ENCODE assay signal across 1 cellular context in the genomic region with DNA sequence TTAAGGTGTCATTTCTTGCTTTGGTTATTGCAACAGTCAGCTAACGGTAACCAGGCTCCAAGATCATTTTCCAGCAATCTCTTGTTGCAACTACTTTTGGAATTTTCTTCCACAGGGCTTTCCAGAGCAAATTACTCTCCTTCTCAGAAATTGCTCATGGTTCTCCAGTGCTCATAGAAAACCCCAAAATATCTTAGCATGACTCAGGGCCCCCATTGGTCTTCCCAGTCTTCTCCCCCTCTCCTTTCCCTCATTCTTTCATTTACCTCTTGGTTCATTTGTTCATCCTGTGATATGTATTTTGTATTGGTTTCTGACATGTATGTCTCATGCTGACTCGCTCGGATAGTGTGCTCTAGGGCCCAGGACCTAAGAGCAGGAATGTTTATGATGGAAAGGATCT.
TF ChIP-seq lines count a peak whose summit lies in the region.

No MANE protein-coding gene starts in this region.

TF ChIP-seq in A549, 52 proteins besides CTCF, POLR2A, EP300 and RAD21:
- TF ChIP-seq, protein P1, sequence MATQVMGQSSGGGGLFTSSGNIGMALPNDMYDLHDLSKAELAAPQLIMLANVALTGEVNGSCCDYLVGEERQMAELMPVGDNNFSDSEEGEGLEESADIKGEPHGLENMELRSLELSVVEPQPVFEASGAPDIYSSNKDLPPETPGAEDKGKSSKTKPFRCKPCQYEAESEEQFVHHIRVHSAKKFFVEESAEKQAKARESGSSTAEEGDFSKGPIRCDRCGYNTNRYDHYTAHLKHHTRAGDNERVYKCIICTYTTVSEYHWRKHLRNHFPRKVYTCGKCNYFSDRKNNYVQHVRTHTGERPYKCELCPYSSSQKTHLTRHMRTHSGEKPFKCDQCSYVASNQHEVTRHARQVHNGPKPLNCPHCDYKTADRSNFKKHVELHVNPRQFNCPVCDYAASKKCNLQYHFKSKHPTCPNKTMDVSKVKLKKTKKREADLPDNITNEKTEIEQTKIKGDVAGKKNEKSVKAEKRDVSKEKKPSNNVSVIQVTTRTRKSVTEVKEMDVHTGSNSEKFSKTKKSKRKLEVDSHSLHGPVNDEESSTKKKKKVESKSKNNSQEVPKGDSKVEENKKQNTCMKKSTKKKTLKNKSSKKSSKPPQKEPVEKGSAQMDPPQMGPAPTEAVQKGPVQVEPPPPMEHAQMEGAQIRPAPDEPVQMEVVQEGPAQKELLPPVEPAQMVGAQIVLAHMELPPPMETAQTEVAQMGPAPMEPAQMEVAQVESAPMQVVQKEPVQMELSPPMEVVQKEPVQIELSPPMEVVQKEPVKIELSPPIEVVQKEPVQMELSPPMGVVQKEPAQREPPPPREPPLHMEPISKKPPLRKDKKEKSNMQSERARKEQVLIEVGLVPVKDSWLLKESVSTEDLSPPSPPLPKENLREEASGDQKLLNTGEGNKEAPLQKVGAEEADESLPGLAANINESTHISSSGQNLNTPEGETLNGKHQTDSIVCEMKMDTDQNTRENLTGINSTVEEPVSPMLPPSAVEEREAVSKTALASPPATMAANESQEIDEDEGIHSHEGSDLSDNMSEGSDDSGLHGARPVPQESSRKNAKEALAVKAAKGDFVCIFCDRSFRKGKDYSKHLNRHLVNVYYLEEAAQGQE (IDR thresholded peaks at IDR 0.05), result no peak
- TF ChIP-seq BHLHE40 (IDR thresholded peaks at IDR 0.05; ENCODE audit: low read depth, low read length), result no peak
- no peak for TF ChIP-seq JUN (IDR thresholded peaks at IDR 0.05)
- no peak for TF ChIP-seq CBX2 (IDR thresholded peaks at IDR 0.05; ENCODE audit: borderline replicate concordance, low read depth)
- TF ChIP-seq, protein P2, sequence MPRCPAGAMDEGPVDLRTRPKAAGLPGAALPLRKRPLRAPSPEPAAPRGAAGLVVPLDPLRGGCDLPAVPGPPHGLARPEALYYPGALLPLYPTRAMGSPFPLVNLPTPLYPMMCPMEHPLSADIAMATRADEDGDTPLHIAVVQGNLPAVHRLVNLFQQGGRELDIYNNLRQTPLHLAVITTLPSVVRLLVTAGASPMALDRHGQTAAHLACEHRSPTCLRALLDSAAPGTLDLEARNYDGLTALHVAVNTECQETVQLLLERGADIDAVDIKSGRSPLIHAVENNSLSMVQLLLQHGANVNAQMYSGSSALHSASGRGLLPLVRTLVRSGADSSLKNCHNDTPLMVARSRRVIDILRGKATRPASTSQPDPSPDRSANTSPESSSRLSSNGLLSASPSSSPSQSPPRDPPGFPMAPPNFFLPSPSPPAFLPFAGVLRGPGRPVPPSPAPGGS (IDR thresholded peaks at IDR 0.05), result no peak
TF ChIP-seq in A549: peak in this region for 0.
